In the genomic region with DNA sequence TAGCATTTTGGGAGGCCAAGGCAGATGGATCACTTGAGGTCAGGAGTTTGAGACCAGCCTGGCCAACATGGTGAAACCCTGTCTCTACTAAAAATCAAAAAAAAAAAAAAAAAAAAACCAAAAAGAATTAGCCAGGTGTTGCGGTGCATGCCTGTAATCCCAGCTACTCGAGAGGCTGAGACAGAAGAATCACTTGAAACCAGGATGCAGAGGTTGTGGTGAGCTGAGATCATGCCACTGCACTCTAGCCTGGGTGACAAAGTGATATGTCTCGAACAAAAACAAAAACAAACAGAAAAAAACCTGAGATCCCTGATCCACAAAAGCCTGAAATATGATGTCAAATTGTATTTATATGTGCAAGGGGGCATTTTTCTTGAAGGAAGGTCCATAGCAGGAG, we compare ENCODE assay signal across 15 cellular contexts. TPM values are rescaled to one million over a fixed set of nuclear protein-coding genes. Genes with fewer than 3 reads are reported as not detected.
"Had no signal": no experiment of that assay in that cellular context is flagged by ENCODE, and none has a peak within 500 bp of the region (broad histone marks: within the 10 kb centered on the region; RNA-seq: fewer than 3 reads in every experiment).

No MANE protein-coding gene starts in this region.

RNA-seq across cellular contexts. Expression of gene BANF2, which starts 8.2 kb away (rescaled TPM):
- total RNA-seq: natural killer cell, occipital lobe, osteoblast, ovary, pulmonary artery endothelial cell, right atrium auricular region, sciatic nerve, smooth muscle cell, spleen, suprapubic skin, tibial nerve, upper lobe of left lung, ureter, vagina had no signal
- polyA plus RNA-seq: neural cell, ovary, smooth muscle cell, spleen had no signal
